Comparison of ENCODE assay signal across 6 cellular contexts in genomic region chr13:37796795-37797194, GRCh38.
DNase-seq lines count a peak whose midpoint lies in the region; ATAC-seq, FAIRE-seq and TF ChIP-seq lines count a peak whose summit lies in the region.
"Not testable (repeated sequence)": the region's sequence is repeated elsewhere in the genome, so short reads cannot be mapped to it uniquely, and the experiment has no call there.

No MANE protein-coding gene starts in this region.

- not testable (repeated sequence) for H3K27ac ChIP-seq in kidney (ENCODE audit: low read depth in 2 of 2, low read length in 2 of 2)

- not testable (repeated sequence) for H3K9me3 ChIP-seq in kidney (ENCODE audit: control insufficient read depth in 1 of 2, low read length in 2 of 2)

- H3K36me3 ChIP-seq in kidney (ENCODE audit: control insufficient read depth in 1 of 2, insufficient read depth in 2 of 2, low read length in 2 of 2): not testable (repeated sequence)

- not testable (repeated sequence) for H3K4me3 Mint-ChIP-seq in WTC11

- H3K27ac Mint-ChIP-seq in WTC11: not testable (repeated sequence)

- H3K4me1 Mint-ChIP-seq in WTC11: peaks cover 14% of the 10 kb centered on the region

- DNase-seq in WTC11 (ENCODE audit: low spot score); frontal cortex (ENCODE audit: low spot score in 2 of 2); kidney: not testable (repeated sequence)

- not testable (repeated sequence) for H3K4me3 ChIP-seq in kidney (ENCODE audit: low read length in 2 of 2)

- FAIRE-seq in G401.6 (lab: Jason Lieb, UNC) (peak; percentile 58), endometrium (lab: Jason Lieb, UNC) (peak; percentile 61), frontal cortex (lab: Jason Lieb, UNC) (peak; percentile 72), islet of Langerhans (lab: Jason Lieb, UNC) (peak; percentile 60), kidney (lab: Jason Lieb, UNC) (peak; percentile 45)

- not testable (repeated sequence) for H3K27me3 Mint-ChIP-seq in WTC11 (ENCODE audit: low read depth)

- not testable (repeated sequence) for H3K9ac ChIP-seq in kidney (ENCODE audit: low read length in 2 of 2)

- POLR2A ChIA-PET in WTC11 (lab: Charles Lee): not testable (repeated sequence)

- intact Hi-C loops in kidney (cut with DNase I): not testable (repeated sequence)

- TF ChIP-seq CTCF in WTC11 (IDR thresholded peaks at IDR 0.05); kidney (IDR thresholded peaks at IDR 0.05; ENCODE audit: borderline replicate concordance, extremely low read depth, insufficient read depth): not testable (repeated sequence)

- CTCF ChIA-PET in WTC11 (lab: Charles Lee): not testable (repeated sequence)

- not testable (repeated sequence) for H3K36me3 Mint-ChIP-seq in WTC11

- not testable (repeated sequence) for H3K9me3 Mint-ChIP-seq in WTC11

- ATAC-seq in WTC11: not testable (repeated sequence)

- not testable (repeated sequence) for H3K4me1 ChIP-seq in kidney (ENCODE audit: control insufficient read depth in 1 of 2, insufficient read depth in 1 of 2, low read depth in 1 of 2, low read length in 2 of 2)

TF ChIP-seq in WTC11, 78 proteins besides CTCF, POLR2A, EP300 and RAD21:
- TF ChIP-seq HMGA2 (CRISPR knock-in tag; IDR thresholded peaks at IDR 0.05): peak; percentile 92
